Comparison of ENCODE assay signal across 3 cellular contexts in genomic region chr3:184337981-184338380, GRCh38.
TF ChIP-seq lines count a peak whose summit lies in the region.

No MANE protein-coding gene starts in this region.

TF ChIP-seq in liver, 16 proteins besides CTCF, POLR2A, EP300 and RAD21:
- TF ChIP-seq HNF4A (conservative IDR thresholded peaks at IDR 0.05) (no peak), FOXA1 (IDR thresholded peaks at IDR 0.05) (no peak), JUND (IDR thresholded peaks at IDR 0.05) (no peak), ZBTB33 (IDR thresholded peaks at IDR 0.05) (no peak), NR2F2 (IDR thresholded peaks at IDR 0.05) (no peak), ATF3 (IDR thresholded peaks at IDR 0.05) (no peak), EGR1 (IDR thresholded peaks at IDR 0.05; ENCODE audit: low read depth in 2 of 2) (no peak), FOXA2 (IDR thresholded peaks at IDR 0.05) (no peak), TAF1 (conservative IDR thresholded peaks at IDR 0.05) (no peak), RXRA (IDR thresholded peaks at IDR 0.05) (no peak), MAX (IDR thresholded peaks at IDR 0.05) (no peak), YY1 (IDR thresholded peaks at IDR 0.05) (no peak), SP1 (IDR thresholded peaks at IDR 0.05) (no peak), HNF4G (IDR thresholded peaks at IDR 0.05) (no peak), GABPA (IDR thresholded peaks at IDR 0.05 in 1 of 2, conservative IDR thresholded peaks at IDR 0.05 in 1 of 2) (no peak), REST (IDR thresholded peaks at IDR 0.05) (no peak)

TF ChIP-seq in HepG2, 621 proteins besides CTCF, POLR2A, EP300 and RAD21 (continues in another document):
- no peak for TF ChIP-seq IRF9 (CRISPR knock-in tag; IDR thresholded peaks at IDR 0.05; ENCODE audit: borderline replicate concordance)
- no peak for TF ChIP-seq SALL1 (CRISPR knock-in tag; IDR thresholded peaks at IDR 0.05)
- TF ChIP-seq STAT6 (CRISPR knock-in tag; IDR thresholded peaks at IDR 0.05; ENCODE audit: borderline replicate concordance): no peak
- no peak for TF ChIP-seq ZNF275 (CRISPR knock-in tag; IDR thresholded peaks at IDR 0.05; ENCODE audit: borderline replicate concordance)
- TF ChIP-seq TBX2 (CRISPR knock-in tag; IDR thresholded peaks at IDR 0.05; ENCODE audit: borderline replicate concordance): no peak
- no peak for TF ChIP-seq KLF12 (CRISPR knock-in tag; IDR thresholded peaks at IDR 0.05; ENCODE audit: borderline replicate concordance)
- TF ChIP-seq BRD4 (CRISPR knock-in tag; IDR thresholded peaks at IDR 0.05): no peak
- no peak for TF ChIP-seq E2F1 (CRISPR knock-in tag; IDR thresholded peaks at IDR 0.05)
- no peak for TF ChIP-seq SIX1 (CRISPR knock-in tag; IDR thresholded peaks at IDR 0.05; ENCODE audit: borderline replicate concordance)
- no peak for TF ChIP-seq ZMAT3 (CRISPR knock-in tag; conservative IDR thresholded peaks at IDR 0.05)
- no peak for TF ChIP-seq ARID4A (CRISPR knock-in tag; IDR thresholded peaks at IDR 0.05; ENCODE audit: borderline replicate concordance)

TF ChIP-seq in endothelial cell of umbilical vein, 7 proteins besides CTCF, POLR2A, EP300 and RAD21:
- TF ChIP-seq POLR2AphosphoS5 (IDR thresholded peaks at IDR 0.05; ENCODE audit: insufficient read depth, low read depth, low read length) (no peak), FOS (IDR thresholded peaks at IDR 0.05; ENCODE audit: borderline replicate concordance, insufficient read depth, low read length) (no peak), MYC (IDR thresholded peaks at IDR 0.05; ENCODE audit: low read depth, low read length) (no peak), GATA2 (IDR thresholded peaks at IDR 0.05; ENCODE audit: insufficient read depth, insufficient read length, low read depth, low read length) (no peak), EZH2 (IDR thresholded peaks at IDR 0.05; ENCODE audit: borderline replicate concordance, low read depth, low read length, severe bottlenecking) (no peak), JUN (IDR thresholded peaks at IDR 0.05; ENCODE audit: borderline replicate concordance, insufficient read depth, insufficient read length, low read depth) (no peak), MAX (IDR thresholded peaks at IDR 0.05; ENCODE audit: insufficient read depth, insufficient read length) (no peak)
TF ChIP-seq in endothelial cell of umbilical vein: peak in this region for 0.
